19 cellular contexts compared by ENCODE assay signal in genomic region chr18:12476955-12477354, GRCh38.
"Had no signal": no experiment of that assay in that cellular context is flagged by ENCODE, and none has a peak within 500 bp of the region (broad histone marks: within the 10 kb centered on the region; RNA-seq: fewer than 3 reads in every experiment).

No MANE protein-coding gene starts in this region.

- H3K9ac ChIP-seq: parathyroid adenoma had no signal

- H3K9me3 ChIP-seq: esophagus squamous epithelium, gastroesophageal sphincter, stomach, transverse colon had no signal

- H3K27ac ChIP-seq: esophagus squamous epithelium, gastroesophageal sphincter, parathyroid adenoma, stomach, transverse colon had no signal

- H3K36me3 ChIP-seq: transverse colon had no signal

- ATAC-seq: activated T-cell treated with anti-CD3 and anti-CD28 coated beads, Interleukin-2, amount 50 U/mL, for 72 hours; gastroesophageal sphincter; left cardiac atrium; right cardiac atrium had no signal

- H3K4me3 ChIP-seq: esophagus squamous epithelium, gastroesophageal sphincter, stomach, transverse colon had no signal

- H3K79me2 ChIP-seq: parathyroid adenoma had no signal

- H3K4me1 ChIP-seq: gastroesophageal sphincter, stomach, transverse colon had no signal

- FAIRE-seq: colon, islet of Langerhans had no signal

- H2AFZ ChIP-seq: parathyroid adenoma had no signal

- DNase-seq: activated CD4-positive, alpha-beta memory T cell treated with anti-CD3 and anti-CD28 coated beads for 36 hours; activated CD4-positive, alpha-beta T cell treated with anti-CD3 and anti-CD28 coated beads for 48 hours; activated effector memory CD4-positive, alpha-beta T cell treated with anti-CD3 and anti-CD28 coated beads, Interleukin-2, amount 50 U/mL, for 16 hours; activated naive CD4-positive, alpha-beta T cell treated with anti-CD3 and anti-CD28 coated beads, Interleukin-2, amount 10 ng/mL, durations not matched to agents 7 days and 5 days; activated T-cell treated with anti-CD3 and anti-CD28 coated beads, Interleukin-2, amount 50 U/mL, for 72 hours; central memory CD4-positive, alpha-beta T cell; esophagus squamous epithelium; head of caudate nucleus; hypothalamus; left cardiac atrium; nephron progenitor cell; right cardiac atrium; stimulated activated CD4-positive, alpha-beta T cell treated with anti-CD3 and anti-CD28 coated beads, Interleukin-1b, Interleukin-23, amount 100 ng/mL, for 48 hours; stomach; transverse colon had no signal

- H3K27me3 ChIP-seq: esophagus squamous epithelium, gastroesophageal sphincter, stomach, transverse colon had no signal
